In genomic region chr15:52680041-52680391, GRCh38 we compare ENCODE assay signal across 8 cellular contexts. TPM values are rescaled to one million over a fixed set of nuclear protein-coding genes. Genes with fewer than 3 reads are reported as not detected.
A peak's percentile ranks its signal among the peaks of the same experiment; 100 is the strongest.
DNase-seq lines count a peak whose midpoint lies in the region; ATAC-seq and TF ChIP-seq lines count a peak whose summit lies in the region.

No MANE protein-coding gene starts in this region.

- H3K4me1 Mint-ChIP-seq in IgD-negative memory B cell (peaks cover 51 to 62% (median 58%) of the 10 kb centered on the region in 3 donors), naive B cell (peaks cover 50 to 73% (median 53%) of the 10 kb centered on the region in 3 donors)

- H3K4me3 Mint-ChIP-seq in IgD-negative memory B cell (peak overlapping the region; percentile 95 to 100 (median 100)), naive B cell (peak overlapping the region; percentile 95 to 100 (median 98))

- H3K36me3 Mint-ChIP-seq in IgD-negative memory B cell, result peaks cover 2% of the 10 kb centered on the region
- H3K36me3 Mint-ChIP-seq in naive B cell, result peaks cover 0 to 8% of the 10 kb centered on the region in 2 donors

- H3K27me3 Mint-ChIP-seq in IgD-negative memory B cell (no peaks in the 10 kb centered on the region), naive B cell (no peaks in the 10 kb centered on the region)

- H3K9me3 ChIP-seq in BLaER1 treated with 17β-estradiol and CSF1 and Interleukin-3, amounts not matched to agents 10 nM and 100 nM (replicated peaks in 1 of 11), result peaks cover 0 to 7% (median 0%) of the 10 kb centered on the region in 11 experiments; a peak in 3 of 22 replicates
- H3K9me3 ChIP-seq in effector memory CD4-positive, alpha-beta T cell (ENCODE audit: control insufficient read depth, low read length), result no peaks in the 10 kb centered on the region

- H3K9me3 Mint-ChIP-seq in IgD-negative memory B cell (peaks cover 0 to 2% (median 0%) of the 10 kb centered on the region in 3 donors), naive B cell (no peaks in the 10 kb centered on the region)

- H3K4me3 ChIP-seq in BLaER1 treated with 17β-estradiol and CSF1 and Interleukin-3, amounts not matched to agents 10 nM and 100 nM, result peak overlapping the region; percentile 77 to 97 (median 88); a peak in 19 of 20 replicates
- peak overlapping the region; percentile 76 to 94 for H3K4me3 ChIP-seq in cardiac fibroblast (replicated peaks in 1 of 2; ENCODE audit: low read depth in 2 of 2, low read length in 2 of 2)
- no peak overlapping the region for H3K4me3 ChIP-seq in effector memory CD4-positive, alpha-beta T cell (ENCODE audit: insufficient read depth, low read depth, low read length, poor library complexity, severe bottlenecking)

- H3K4me2 ChIP-seq in BLaER1 treated with 17β-estradiol and CSF1 and Interleukin-3, amounts not matched to agents 10 nM and 100 nM, result peak overlapping the region; percentile 65 to 94 (median 86)

- H3K27ac Mint-ChIP-seq in IgD-negative memory B cell, result peak overlapping the region; percentile 94 to 100 (median 97)
- H3K27ac Mint-ChIP-seq in naive B cell, result peak overlapping the region; percentile 69 to 100 (median 99)

- peaks cover 0 to 18% (median 6%) of the 10 kb centered on the region in 11 experiments; a peak in 4 of 22 replicates for H3K36me3 ChIP-seq in BLaER1 treated with 17β-estradiol and CSF1 and Interleukin-3, amounts not matched to agents 10 nM and 100 nM
- peaks cover 6% of the 10 kb centered on the region for H3K36me3 ChIP-seq in effector memory CD4-positive, alpha-beta T cell (ENCODE audit: control insufficient read depth, insufficient read depth, low read length)

- H3K9ac ChIP-seq in BLaER1 treated with 17β-estradiol and CSF1 and Interleukin-3, amounts not matched to agents 10 nM and 100 nM, result peak overlapping the region in 8 of 11 experiments; percentile 32 to 97 (median 54); a peak in 10 of 22 replicates

- TF ChIP-seq CTCF in cardiac fibroblast (IDR thresholded peaks at IDR 0.05; ENCODE audit: low read depth, low read length), result no peak

- DNase-seq in cardiac fibroblast (ENCODE audit: low read depth in 2 of 2) (peak; percentile 15 to 41), naive B cell (no peak), medulla oblongata (ENCODE audit: extremely low spot score) (no peak)
- DNase-seq in effector memory CD4-positive, alpha-beta T cell, result no peak
- DNase-seq in activated CD8-positive, alpha-beta memory T cell treated with anti-CD3 and anti-CD28 coated beads for 24 hours, result no peak

- H3K27ac ChIP-seq in BLaER1 treated with 17β-estradiol and CSF1 and Interleukin-3, amounts not matched to agents 10 nM and 100 nM, result peak overlapping the region in 3 of 11 experiments; percentile 12 to 98 (median 39); a peak in 3 of 22 replicates
- H3K27ac ChIP-seq in effector memory CD4-positive, alpha-beta T cell (ENCODE audit: insufficient read depth, low read length, poor library complexity, severe bottlenecking), result no peak overlapping the region

- ATAC-seq in naive B cell (ENCODE audit: low read depth in 2 of 2), result no peak
- ATAC-seq in GM19035 (IDR thresholded peaks at IDR 0.05; ENCODE audit: unreplicated experiment), result no peak

- H3K27me3 ChIP-seq in BLaER1 treated with 17β-estradiol and CSF1 and Interleukin-3, amounts not matched to agents 10 nM and 100 nM, result no peaks in the 10 kb centered on the region
- no peaks in the 10 kb centered on the region for H3K27me3 ChIP-seq in effector memory CD4-positive, alpha-beta T cell (replicated peaks; ENCODE audit: control insufficient read depth, insufficient read depth, low read length, poor library complexity, severe bottlenecking)

- H3K4me1 ChIP-seq in BLaER1 treated with 17β-estradiol and CSF1 and Interleukin-3, amounts not matched to agents 10 nM and 100 nM, result peaks cover 27 to 73% (median 52%) of the 10 kb centered on the region in 10 experiments
- peaks cover 16% of the 10 kb centered on the region for H3K4me1 ChIP-seq in effector memory CD4-positive, alpha-beta T cell (ENCODE audit: control insufficient read depth, insufficient read depth, low read length, poor library complexity, severe bottlenecking)

- peaks cover 0 to 3% (median 0%) of the 10 kb centered on the region in 11 experiments; a peak in 1 of 22 replicates for H4K20me1 ChIP-seq in BLaER1 treated with 17β-estradiol and CSF1 and Interleukin-3, amounts not matched to agents 10 nM and 100 nM

RNA-seq across cellular contexts. Expression of gene ATOSA, which starts 0.8 kb away (rescaled TPM):
- 29.0 TPM for polyA plus RNA-seq in IgD-negative memory B cell
- polyA plus RNA-seq in naive B cell (ENCODE audit: low read depth in 6 of 6), result 10 to 100 TPM; 15.7 to 38.0 (median 28.4) TPM

Comparison
In these comparisons a context has a peak if more than half of its experiments do, and no peak if none do; other contexts are left out.
1. DNase-seq: peak in cardiac fibroblast (2 of 2); none in naive B cell (single experiment), effector memory CD4-positive, alpha-beta T cell (0 of 3), activated CD8-positive, alpha-beta memory T cell treated with anti-CD3 and anti-CD28 coated beads for 24 hours (single experiment) and medulla oblongata (single experiment).